10 cellular contexts compared by ENCODE assay signal in genomic region chr10:13831711-13832110, GRCh38.
DNase-seq lines count a peak whose midpoint lies in the region; ATAC-seq and TF ChIP-seq lines count a peak whose summit lies in the region.
"Had no signal": no experiment of that assay in that cellular context is flagged by ENCODE, and none has a peak within 500 bp of the region (broad histone marks: within the 10 kb centered on the region; RNA-seq: fewer than 3 reads in every experiment).

No MANE protein-coding gene starts in this region.

- no peak for TF ChIP-seq POLR2A in tibial nerve (IDR thresholded peaks at IDR 0.05)

- no peaks in the 10 kb centered on the region for H3K36me3 Mint-ChIP-seq in activated naive CD8-positive, alpha-beta T cell treated with anti-CD3 and anti-CD28 coated beads for 36 hours
- H3K36me3 Mint-ChIP-seq in activated naive CD8-positive, alpha-beta T cell treated with anti-CD3 and anti-CD28 coated beads, Interleukin-2, amount 50 U/mL, for 24 hours (ENCODE audit: low read depth): no peaks in the 10 kb centered on the region

- no peaks in the 10 kb centered on the region for H3K9me2 ChIP-seq in MM.1S (replicated peaks; ENCODE audit: insufficient read depth, low read length)

- H2AFZ ChIP-seq in MM.1S (ENCODE audit: low read length): 0 out of 2 replicates have a peak overlapping the region, but pooled peaks have one; percentile 30
- H2AFZ ChIP-seq in fibroblast of lung (ENCODE audit: low read length): peak overlapping the region; percentile 36

- no peaks in the 10 kb centered on the region for H3K27me3 Mint-ChIP-seq in activated naive CD8-positive, alpha-beta T cell treated with anti-CD3 and anti-CD28 coated beads for 36 hours
- no peaks in the 10 kb centered on the region for H3K27me3 Mint-ChIP-seq in activated naive CD8-positive, alpha-beta T cell treated with anti-CD3 and anti-CD28 coated beads, Interleukin-2, amount 50 U/mL, for 24 hours

- H3F3A ChIP-seq in MM.1S (ENCODE audit: insufficient read depth, low read length): no peaks in the 10 kb centered on the region

- TF ChIP-seq CTCF in MM.1S (IDR thresholded peaks at IDR 0.05; ENCODE audit: low read length) (no peak), fibroblast of lung (conservative IDR thresholded peaks at IDR 0.05 in 1 of 2, IDR thresholded peaks at IDR 0.05 in 1 of 2; ENCODE audit: low read depth in 1 of 2, low read length in 2 of 2) (no peak), tibial nerve (IDR thresholded peaks at IDR 0.05) (no peak)

- H3K36me3 ChIP-seq in MM.1S (replicated peaks; ENCODE audit: insufficient read depth, low read length) (no peaks in the 10 kb centered on the region), fibroblast of lung (ENCODE audit: control insufficient read depth, insufficient read depth, low read length) (no peaks in the 10 kb centered on the region), tibial nerve (no peaks in the 10 kb centered on the region)

- peak overlapping the region; percentile 19 for H3K4me3 Mint-ChIP-seq in activated naive CD8-positive, alpha-beta T cell treated with anti-CD3 and anti-CD28 coated beads for 36 hours
- H3K4me3 Mint-ChIP-seq in activated naive CD8-positive, alpha-beta T cell treated with anti-CD3 and anti-CD28 coated beads, Interleukin-2, amount 50 U/mL, for 24 hours: no peak overlapping the region

- H3K27ac ChIP-seq in MM.1S (ENCODE audit: low read length): no peak overlapping the region
- H3K27ac ChIP-seq in fibroblast of lung (ENCODE audit: insufficient read depth, low read length): no peak overlapping the region
- peak overlapping the region; percentile 56 to 83 (median 66) for H3K27ac ChIP-seq in tibial nerve

- H3K27ac Mint-ChIP-seq in activated naive CD8-positive, alpha-beta T cell treated with anti-CD3 and anti-CD28 coated beads for 36 hours: peak overlapping the region; percentile 74
- H3K27ac Mint-ChIP-seq in activated naive CD8-positive, alpha-beta T cell treated with anti-CD3 and anti-CD28 coated beads, Interleukin-2, amount 50 U/mL, for 24 hours: no peak overlapping the region

- DNase-seq in activated naive CD8-positive, alpha-beta T cell treated with anti-CD3 and anti-CD28 coated beads for 36 hours: no peak
- DNase-seq in activated naive CD8-positive, alpha-beta T cell treated with anti-CD3 and anti-CD28 coated beads, Interleukin-2, amount 50 U/mL, for 24 hours: no peak
- DNase-seq in MM.1S (peak; percentile 21), fibroblast of lung (ENCODE audit: low read depth in 2 of 2) (peak in 1 of 2 donors; percentile 21), tibial nerve (ENCODE audit: low spot score in 2 of 2) (no peak), NCI-H1930 (lab: John Stamatoyannopoulos, UW) (no peak), HT-29 (ENCODE audit: low spot score) (no peak)
- DNase-seq in activated CD4-positive, CD25-positive, alpha-beta regulatory T cell (lab: John Stamatoyannopoulos, UW): no peak
- DNase-seq: islet precursor cell had no signal

- ATAC-seq in activated naive CD8-positive, alpha-beta T cell treated with anti-CD3 and anti-CD28 coated beads, Interleukin-2, amount 50 U/mL, for 24 hours: no peak
- ATAC-seq: HCT116 had no signal

- TF ChIP-seq EP300 in tibial nerve (IDR thresholded peaks at IDR 0.05): peak in 1 of 2 donors; percentile 48

- H3K27me3 ChIP-seq in MM.1S (replicated peaks; ENCODE audit: insufficient read depth, low read length) (no peaks in the 10 kb centered on the region), fibroblast of lung (ENCODE audit: control insufficient read depth, insufficient read depth, low read length) (no peaks in the 10 kb centered on the region), tibial nerve (no peaks in the 10 kb centered on the region)

- H3K4me3 ChIP-seq in MM.1S (ENCODE audit: low read length): no peak overlapping the region
- H3K4me3 ChIP-seq in fibroblast of lung (replicated peaks in 1 of 4; ENCODE audit: control extremely low read depth in 1 of 4, insufficient read depth in 1 of 4, low read depth in 3 of 4, low read length in 4 of 4): no peak overlapping the region
- H3K4me3 ChIP-seq in tibial nerve: no peak overlapping the region

- H3K9me3 Mint-ChIP-seq in activated naive CD8-positive, alpha-beta T cell treated with anti-CD3 and anti-CD28 coated beads for 36 hours: no peaks in the 10 kb centered on the region
- H3K9me3 Mint-ChIP-seq in activated naive CD8-positive, alpha-beta T cell treated with anti-CD3 and anti-CD28 coated beads, Interleukin-2, amount 50 U/mL, for 24 hours: no peaks in the 10 kb centered on the region

- peaks cover 9% of the 10 kb centered on the region; the same call in 1 of the 2 replicates for H3K4me1 ChIP-seq in MM.1S (ENCODE audit: low read length)
- peaks cover 10% of the 10 kb centered on the region for H3K4me1 ChIP-seq in fibroblast of lung (ENCODE audit: control insufficient read depth, extremely low read depth, insufficient read depth, low read length)
- peaks cover 0 to 83% (median 34%) of the 10 kb centered on the region in 4 donors for H3K4me1 ChIP-seq in tibial nerve

- no peak overlapping the region for H3K9ac ChIP-seq in MM.1S (ENCODE audit: low read length)
- no peak overlapping the region for H3K9ac ChIP-seq in fibroblast of lung (ENCODE audit: insufficient read depth, low read length)

- 2 to 6% methylated on average over 3 of the region's 3 CpGs for WGBS in tibial nerve, 2 donors

- H3K4me1 Mint-ChIP-seq in activated naive CD8-positive, alpha-beta T cell treated with anti-CD3 and anti-CD28 coated beads for 36 hours: peaks cover 12% of the 10 kb centered on the region
- peaks cover 8% of the 10 kb centered on the region for H3K4me1 Mint-ChIP-seq in activated naive CD8-positive, alpha-beta T cell treated with anti-CD3 and anti-CD28 coated beads, Interleukin-2, amount 50 U/mL, for 24 hours

- no peaks in the 10 kb centered on the region for H3K9me3 ChIP-seq in MM.1S (replicated peaks; ENCODE audit: insufficient read depth, low read length)
- H3K9me3 ChIP-seq in fibroblast of lung (ENCODE audit: control insufficient read depth, insufficient read depth, low read depth, low read length): no peaks in the 10 kb centered on the region
- H3K9me3 ChIP-seq in tibial nerve: no peaks in the 10 kb centered on the region

- no peaks in the 10 kb centered on the region for H3K79me2 ChIP-seq in MM.1S (ENCODE audit: low read length)
- H3K79me2 ChIP-seq in fibroblast of lung (ENCODE audit: control insufficient read depth, insufficient read depth, low read length): no peaks in the 10 kb centered on the region

- H4K20me1 ChIP-seq in MM.1S (ENCODE audit: insufficient read depth, low read length) (no peaks in the 10 kb centered on the region), fibroblast of lung (ENCODE audit: control insufficient read depth, extremely low read depth, insufficient read depth, low read length) (no peaks in the 10 kb centered on the region)

- H3K4me2 ChIP-seq in MM.1S (ENCODE audit: low read depth, low read length): peak overlapping the region; percentile 12; the same call in 1 of the 2 replicates
- no peak overlapping the region for H3K4me2 ChIP-seq in fibroblast of lung (ENCODE audit: extremely low read depth, insufficient read depth, low read length)

Comparison
In these comparisons a context has a peak if more than half of its experiments do, and no peak if none do; other contexts are left out.
1. H3K27ac ChIP-seq: peak in tibial nerve (4 of 4); none in MM.1S (single experiment) and fibroblast of lung (single experiment).